ENCODE assay signal across 8 cellular contexts in genomic region chr10:61896854-61897661, GRCh38. TPM values are rescaled to one million over a fixed set of nuclear protein-coding genes. Genes with fewer than 3 reads are reported as not detected.
DNase-seq lines count a peak whose midpoint lies in the region; ATAC-seq and TF ChIP-seq lines count a peak whose summit lies in the region.

No MANE protein-coding gene starts in this region.

- peaks cover 4% of the 10 kb centered on the region; the same call in 1 of the 2 replicates for H3K79me2 ChIP-seq in OCI-LY1 (ENCODE audit: insufficient read depth, low read length)

- peak; percentile 53 to 92 (median 79) for DNase-seq in CD4-positive, CD25-positive, alpha-beta regulatory T cell
- DNase-seq in activated naive CD4-positive, alpha-beta T cell treated with Interleukin-2 at 50 U/mL for 16 hours, result peak; percentile 50
- peak; percentile 85 for DNase-seq in globus pallidus (ENCODE audit: low spot score)
- peak in 49 of 56 donors; percentile 6 to 77 (median 45) for DNase-seq in nucleus accumbens (lab: John Stamatoyannopoulos, UW)
- DNase-seq in NCI-H2196 treated with DMSO at 0.1 percent for 48 hours (lab: John Stamatoyannopoulos, UW; ENCODE audit: unreplicated experiment), result no peak

- no peaks in the 10 kb centered on the region for H3K9me3 Mint-ChIP-seq in CD4-positive, CD25-positive, alpha-beta regulatory T cell

- H3K27ac Mint-ChIP-seq in CD4-positive, CD25-positive, alpha-beta regulatory T cell, result peak overlapping the region; percentile 87 to 93 (median 92)

- peaks cover 38% of the 10 kb centered on the region for H3K4me1 ChIP-seq in CD4-positive, CD25-positive, alpha-beta regulatory T cell (ENCODE audit: control insufficient read depth, insufficient read depth, low read length, poor library complexity, severe bottlenecking)
- H3K4me1 ChIP-seq in OCI-LY1 (ENCODE audit: insufficient read depth, low read length, severe bottlenecking), result peaks cover 41% of the 10 kb centered on the region

- peak overlapping the region; percentile 82 for H3K4me2 ChIP-seq in OCI-LY1 (ENCODE audit: low read length)

- ATAC-seq in CD4-positive, CD25-positive, alpha-beta regulatory T cell (ENCODE audit: low read depth in 2 of 2), result peak; percentile 70
- ATAC-seq in GM19035 (IDR thresholded peaks at IDR 0.05; ENCODE audit: unreplicated experiment) (peak; percentile 65), HG03139 (IDR thresholded peaks at IDR 0.05; ENCODE audit: unreplicated experiment) (peak; percentile 70)

- no peaks in the 10 kb centered on the region for H4K20me1 ChIP-seq in OCI-LY1 (ENCODE audit: insufficient read depth, low read length)

- peaks cover 13 to 34% (median 26%) of the 10 kb centered on the region in 4 donors for H3K4me1 Mint-ChIP-seq in CD4-positive, CD25-positive, alpha-beta regulatory T cell

- H3K27ac ChIP-seq in CD4-positive, CD25-positive, alpha-beta regulatory T cell (ENCODE audit: insufficient read depth, low read length, poor library complexity, severe bottlenecking), result no peak overlapping the region
- H3K27ac ChIP-seq in OCI-LY1 (ENCODE audit: low read depth, low read length, poor library complexity, severe bottlenecking), result peak overlapping the region; percentile 98

- 0 out of 2 replicates have a peak, but pooled peaks cover 3% of the 10 kb centered on the region for H3F3A ChIP-seq in OCI-LY1 (ENCODE audit: insufficient read depth, low read length)

- peak overlapping the region; percentile 77 to 96 (median 85) for H3K4me3 Mint-ChIP-seq in CD4-positive, CD25-positive, alpha-beta regulatory T cell

- peaks cover 6% of the 10 kb centered on the region for H3K27me3 Mint-ChIP-seq in CD4-positive, CD25-positive, alpha-beta regulatory T cell

- peak; percentile 75 for TF ChIP-seq CTCF in OCI-LY1 (IDR thresholded peaks at IDR 0.05; ENCODE audit: low read length)

- no peaks in the 10 kb centered on the region for H3K27me3 ChIP-seq in CD4-positive, CD25-positive, alpha-beta regulatory T cell (ENCODE audit: control insufficient read depth, insufficient read depth, low read length)
- H3K27me3 ChIP-seq in OCI-LY1 (ENCODE audit: insufficient read depth, low read length), result no peaks in the 10 kb centered on the region

- no peaks in the 10 kb centered on the region for H3K36me3 Mint-ChIP-seq in CD4-positive, CD25-positive, alpha-beta regulatory T cell

- no peak overlapping the region for H2AFZ ChIP-seq in OCI-LY1 (ENCODE audit: low read length)

- H3K9me3 ChIP-seq in CD4-positive, CD25-positive, alpha-beta regulatory T cell (ENCODE audit: control insufficient read depth in 2 of 2, low read length in 2 of 2), result no peaks in the 10 kb centered on the region
- no peaks in the 10 kb centered on the region for H3K9me3 ChIP-seq in OCI-LY1 (ENCODE audit: low read length)

- H3K36me3 ChIP-seq in CD4-positive, CD25-positive, alpha-beta regulatory T cell (ENCODE audit: control insufficient read depth, insufficient read depth, low read length), result no peaks in the 10 kb centered on the region
- peaks cover 4% of the 10 kb centered on the region; the same call in 1 of the 2 replicates for H3K36me3 ChIP-seq in OCI-LY1 (ENCODE audit: insufficient read depth, low read length)

- no peaks in the 10 kb centered on the region for H3K9me2 ChIP-seq in OCI-LY1 (ENCODE audit: low read depth, low read length)

- H3K9ac ChIP-seq in OCI-LY1 (ENCODE audit: low read length), result peak overlapping the region; percentile 90

- H3K4me3 ChIP-seq in CD4-positive, CD25-positive, alpha-beta regulatory T cell (ENCODE audit: low read depth, low read length), result peak overlapping the region; percentile 48
- H3K4me3 ChIP-seq in OCI-LY1 (ENCODE audit: low read depth, low read length, poor library complexity, severe bottlenecking), result peak overlapping the region; percentile 90

RNA-seq across cellular contexts. Expression of gene ARID5B, which starts 4.4 kb away (rescaled TPM):
- total RNA-seq in CD4-positive, CD25-positive, alpha-beta regulatory T cell, result 169 TPM
- 10 to 100 TPM; 58.1 to 67.2 (median 62.5) TPM for polyA plus RNA-seq in CD4-positive, CD25-positive, alpha-beta regulatory T cell
